ENCODE assay signal across 7 cellular contexts in the genomic region with DNA sequence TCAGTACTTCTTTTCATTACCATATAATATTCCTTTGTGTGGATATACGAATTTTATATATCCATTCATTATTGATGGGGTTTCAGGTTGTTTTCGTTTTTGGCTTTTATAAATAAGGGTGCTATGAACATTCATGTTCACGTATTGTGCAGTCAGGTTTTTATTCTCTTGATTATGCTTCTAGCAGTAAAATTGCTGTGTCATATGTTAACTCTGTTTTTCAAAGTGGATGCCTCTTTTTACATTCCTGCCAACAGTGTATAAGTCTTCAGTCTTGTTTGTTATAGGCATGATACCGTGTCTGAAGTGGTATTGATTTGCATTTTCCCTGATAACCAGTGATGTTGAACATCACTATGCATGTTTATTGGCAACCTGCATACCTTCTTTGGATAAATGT.
"Had no signal": no experiment of that assay in that cellular context is flagged by ENCODE, and none has a peak within 500 bp of the region (broad histone marks: within the 10 kb centered on the region; RNA-seq: fewer than 3 reads in every experiment).

No MANE protein-coding gene starts in this region.

- H3K27ac ChIP-seq: HL-60, KMS-11 had no signal

- H3K4me2 ChIP-seq: KMS-11 had no signal

- ATAC-seq: HepG2 had no signal

- DNase-seq: IMR-90, KBM-7, KG1 had no signal

- H3K9ac ChIP-seq: KMS-11 had no signal

- FAIRE-seq: HepG2, HTR-8/SVneo had no signal
